In the genomic region with DNA sequence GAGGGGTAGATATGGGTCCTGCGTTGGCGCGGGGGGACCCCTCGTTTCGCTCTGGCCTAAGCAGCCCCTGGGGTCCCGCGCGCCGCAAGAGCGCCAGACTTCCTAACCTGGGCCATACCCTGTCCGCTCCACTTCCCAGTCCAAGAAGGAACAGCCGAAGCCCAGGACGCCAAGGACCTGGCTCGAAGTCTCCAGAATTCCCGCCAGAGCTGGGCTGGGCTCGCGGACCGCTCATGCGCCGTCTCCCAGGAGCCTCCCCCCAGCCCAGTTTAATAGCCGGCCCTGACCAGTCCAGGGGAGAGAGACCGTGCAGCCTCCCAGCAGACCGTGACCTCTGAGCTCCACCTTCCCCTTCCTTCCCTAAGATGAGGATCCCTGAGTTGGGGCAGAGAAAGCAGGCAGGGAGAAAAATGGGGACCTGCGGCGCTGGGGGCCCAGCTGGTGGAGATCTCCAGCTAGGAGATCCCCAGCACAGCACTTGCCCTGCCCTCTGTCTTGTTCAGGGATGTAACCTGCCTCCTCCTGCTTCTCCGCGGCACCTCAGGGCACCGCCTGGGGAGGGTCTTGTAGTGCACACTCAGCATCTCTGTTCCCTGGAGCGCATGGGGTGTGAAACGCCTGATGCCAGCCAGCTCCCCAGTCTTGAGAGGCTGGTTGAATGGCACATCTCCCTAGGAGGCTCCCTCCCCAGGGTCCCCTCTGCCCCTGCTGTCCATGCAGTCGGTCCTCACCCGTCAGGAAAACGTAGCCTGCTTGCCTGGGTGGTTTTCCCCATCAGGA, we compare ENCODE assay signal across 8 cellular contexts. TPM values are rescaled to one million over a fixed set of nuclear protein-coding genes. Genes with fewer than 3 reads are reported as not detected.
DNase-seq lines count a peak whose midpoint lies in the region; ATAC-seq lines count a peak whose summit lies in the region.

No MANE protein-coding gene starts in this region.

- no peaks in the 10 kb centered on the region for H3K27me3 ChIP-seq in right cardiac atrium (ENCODE audit: control insufficient read depth, insufficient read depth)

- intact Hi-C loops in right cardiac atrium (cut with DNase I) (no loop called here), sciatic nerve (cut with DNase I) (no loop called here)

- H3K36me3 Mint-ChIP-seq in activated T-cell treated with anti-CD3 and anti-CD28 coated beads, Interleukin-2, amount 50 U/mL, for 24 hours (ENCODE audit: low read depth): peaks cover 29% of the 10 kb centered on the region
- H3K36me3 Mint-ChIP-seq in activated naive CD8-positive, alpha-beta T cell: peaks cover 2% of the 10 kb centered on the region

- H3K4me3 Mint-ChIP-seq in activated T-cell treated with anti-CD3 and anti-CD28 coated beads, Interleukin-2, amount 50 U/mL, for 24 hours: peak overlapping the region; percentile 87
- H3K4me3 Mint-ChIP-seq in activated naive CD8-positive, alpha-beta T cell: peak overlapping the region; percentile 86

- peak; percentile 44 for DNase-seq in activated T-cell treated with anti-CD3 and anti-CD28 coated beads, Interleukin-2, amount 50 U/mL, for 24 hours
- DNase-seq in activated T-cell treated with anti-CD3 and anti-CD28 coated beads, Interleukin-2, amount 50 U/mL, for 1 hour: no peak
- peak; percentile 55 to 80 (median 79) for DNase-seq in right cardiac atrium
- DNase-seq in sciatic nerve (ENCODE audit: low spot score): peak; percentile 74
- DNase-seq in NCI-H187 treated with DMSO at 0.1 percent for 48 hours (lab: John Stamatoyannopoulos, UW): no peak

- H3K27me3 Mint-ChIP-seq in activated T-cell treated with anti-CD3 and anti-CD28 coated beads, Interleukin-2, amount 50 U/mL, for 24 hours: no peaks in the 10 kb centered on the region
- H3K27me3 Mint-ChIP-seq in activated naive CD8-positive, alpha-beta T cell: no peaks in the 10 kb centered on the region

- peaks cover 41% of the 10 kb centered on the region for H3K4me1 Mint-ChIP-seq in activated T-cell treated with anti-CD3 and anti-CD28 coated beads, Interleukin-2, amount 50 U/mL, for 24 hours (ENCODE audit: low read depth)
- H3K4me1 Mint-ChIP-seq in activated naive CD8-positive, alpha-beta T cell (ENCODE audit: low read depth): peaks cover 28% of the 10 kb centered on the region

- peak overlapping the region; percentile 21 for H3K27ac ChIP-seq in right cardiac atrium (ENCODE audit: low read length)

- peak overlapping the region; percentile 86 for H3K27ac Mint-ChIP-seq in activated T-cell treated with anti-CD3 and anti-CD28 coated beads, Interleukin-2, amount 50 U/mL, for 24 hours
- H3K27ac Mint-ChIP-seq in activated naive CD8-positive, alpha-beta T cell: peak overlapping the region; percentile 75

- H3K4me3 ChIP-seq in right cardiac atrium (ENCODE audit: low read length): peak overlapping the region; percentile 58

- ATAC-seq in right cardiac atrium: peak; percentile 32 to 34
- peak; percentile 40 for ATAC-seq in sciatic nerve
- no peak for ATAC-seq in GM21367 (IDR thresholded peaks at IDR 0.05; ENCODE audit: unreplicated experiment)
- no peak for ATAC-seq in HG03520 (IDR thresholded peaks at IDR 0.05; ENCODE audit: unreplicated experiment)

- WGBS in right cardiac atrium: 21% methylated on average over 33 of the region's 33 CpGs

- H3K4me1 ChIP-seq in right cardiac atrium (ENCODE audit: control insufficient read depth, insufficient read depth, low read length): peaks cover 6% of the 10 kb centered on the region

- no peaks in the 10 kb centered on the region for H3K9me3 Mint-ChIP-seq in activated T-cell treated with anti-CD3 and anti-CD28 coated beads, Interleukin-2, amount 50 U/mL, for 24 hours
- H3K9me3 Mint-ChIP-seq in activated naive CD8-positive, alpha-beta T cell (ENCODE audit: low read depth): no peaks in the 10 kb centered on the region

- H3K9me3 ChIP-seq in right cardiac atrium (ENCODE audit: control insufficient read depth, low read length): no peaks in the 10 kb centered on the region

RNA-seq across cellular contexts. Expression of a gene that starts 1.2 kb away (rescaled TPM):
- 10 to 100 TPM; 36.2 to 41.7 (median 38.4) TPM for total RNA-seq in right cardiac atrium
- 19.3 TPM for polyA plus RNA-seq in right cardiac atrium
- total RNA-seq in sciatic nerve: 37.9 TPM

RNA-seq across cellular contexts. Expression of a gene that starts 14.1 kb away (rescaled TPM):
- total RNA-seq in right cardiac atrium: 10 to 100 TPM; 44.4 to 52.0 (median 46.6) TPM
- 10.8 TPM for polyA plus RNA-seq in right cardiac atrium
- total RNA-seq in sciatic nerve: 51.4 TPM

Comparison
In these comparisons a context has a peak if more than half of its experiments do, and no peak if none do; other contexts are left out.
1. DNase-seq: peak in activated T-cell treated with anti-CD3 and anti-CD28 coated beads, Interleukin-2, amount 50 U/mL, for 24 hours (single experiment), right cardiac atrium (3 of 3) and sciatic nerve (single experiment); none in activated T-cell treated with anti-CD3 and anti-CD28 coated beads, Interleukin-2, amount 50 U/mL, for 1 hour (single experiment) and NCI-H187 treated with DMSO at 0.1 percent for 48 hours (single experiment).
2. ATAC-seq: peak in right cardiac atrium (2 of 2) and sciatic nerve (single experiment); none in GM21367 (single experiment) and HG03520 (single experiment).